Comparison of ENCODE assay signal across 1 cellular context in the genomic region with DNA sequence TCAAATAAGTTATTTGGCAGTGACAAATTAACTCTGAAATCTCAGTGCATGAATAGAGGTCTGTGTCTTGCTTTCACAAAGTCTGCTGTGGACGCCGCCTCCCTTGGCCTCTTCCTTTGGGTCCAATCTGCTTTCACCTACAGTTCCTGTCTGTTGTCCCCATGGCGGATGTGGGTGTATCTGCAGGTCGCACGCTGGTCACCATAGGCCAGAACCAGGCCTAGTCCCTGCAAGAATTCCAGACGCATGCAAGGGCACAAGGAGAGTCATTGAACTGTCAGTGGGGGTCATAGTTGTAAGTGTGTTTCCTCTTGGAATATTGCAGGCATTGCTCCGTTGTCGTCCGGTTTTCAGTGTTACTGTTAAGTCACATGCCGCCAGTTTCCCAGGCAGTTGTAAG.
TF ChIP-seq lines count a peak whose summit lies in the region.

No MANE protein-coding gene starts in this region.

TF ChIP-seq in IMR-90, 13 proteins besides CTCF, POLR2A, EP300 and RAD21 (continued from another document):
- TF ChIP-seq, protein P1, sequence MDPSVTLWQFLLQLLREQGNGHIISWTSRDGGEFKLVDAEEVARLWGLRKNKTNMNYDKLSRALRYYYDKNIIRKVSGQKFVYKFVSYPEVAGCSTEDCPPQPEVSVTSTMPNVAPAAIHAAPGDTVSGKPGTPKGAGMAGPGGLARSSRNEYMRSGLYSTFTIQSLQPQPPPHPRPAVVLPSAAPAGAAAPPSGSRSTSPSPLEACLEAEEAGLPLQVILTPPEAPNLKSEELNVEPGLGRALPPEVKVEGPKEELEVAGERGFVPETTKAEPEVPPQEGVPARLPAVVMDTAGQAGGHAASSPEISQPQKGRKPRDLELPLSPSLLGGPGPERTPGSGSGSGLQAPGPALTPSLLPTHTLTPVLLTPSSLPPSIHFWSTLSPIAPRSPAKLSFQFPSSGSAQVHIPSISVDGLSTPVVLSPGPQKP (IDR thresholded peaks at IDR 0.05; ENCODE audit: borderline replicate concordance, low read depth, low read length) = no peak
- no peak for TF ChIP-seq CEBPB (IDR thresholded peaks at IDR 0.05; ENCODE audit: low read depth, low read length)
